Comparison of ENCODE assay signal across 1 cellular context in the genomic region with DNA sequence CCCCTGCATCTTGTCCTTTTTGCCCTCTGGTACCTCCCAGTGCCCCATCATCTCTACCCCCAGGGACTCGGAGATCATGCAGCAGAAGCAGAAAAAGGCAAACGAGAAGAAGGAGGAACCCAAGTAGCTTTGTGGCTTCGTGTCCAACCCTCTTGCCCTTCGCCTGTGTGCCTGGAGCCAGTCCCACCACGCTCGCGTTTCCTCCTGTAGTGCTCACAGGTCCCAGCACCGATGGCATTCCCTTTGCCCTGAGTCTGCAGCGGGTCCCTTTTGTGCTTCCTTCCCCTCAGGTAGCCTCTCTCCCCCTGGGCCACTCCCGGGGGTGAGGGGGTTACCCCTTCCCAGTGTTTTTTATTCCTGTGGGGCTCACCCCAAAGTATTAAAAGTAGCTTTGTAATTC.
TF ChIP-seq lines count a peak whose summit lies in the region.

No MANE protein-coding gene starts in this region.

TF ChIP-seq in HCT116, 20 proteins besides CTCF, POLR2A, EP300 and RAD21 (continued from another document):
- TF ChIP-seq TCF7L2 (IDR thresholded peaks at IDR 0.05; ENCODE audit: borderline replicate concordance, extremely low read depth, insufficient read depth, insufficient read length) (no peak), CEBPB (IDR thresholded peaks at IDR 0.05; ENCODE audit: low read depth) (no peak), ZNF274 (IDR thresholded peaks at IDR 0.05; ENCODE audit: low read depth, low read length) (no peak)
- TF ChIP-seq, protein P1, sequence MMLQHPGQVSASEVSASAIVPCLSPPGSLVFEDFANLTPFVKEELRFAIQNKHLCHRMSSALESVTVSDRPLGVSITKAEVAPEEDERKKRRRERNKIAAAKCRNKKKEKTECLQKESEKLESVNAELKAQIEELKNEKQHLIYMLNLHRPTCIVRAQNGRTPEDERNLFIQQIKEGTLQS (IDR thresholded peaks at IDR 0.05) = no peak
